Comparison of ENCODE assay signal across 2 cellular contexts in the genomic region with DNA sequence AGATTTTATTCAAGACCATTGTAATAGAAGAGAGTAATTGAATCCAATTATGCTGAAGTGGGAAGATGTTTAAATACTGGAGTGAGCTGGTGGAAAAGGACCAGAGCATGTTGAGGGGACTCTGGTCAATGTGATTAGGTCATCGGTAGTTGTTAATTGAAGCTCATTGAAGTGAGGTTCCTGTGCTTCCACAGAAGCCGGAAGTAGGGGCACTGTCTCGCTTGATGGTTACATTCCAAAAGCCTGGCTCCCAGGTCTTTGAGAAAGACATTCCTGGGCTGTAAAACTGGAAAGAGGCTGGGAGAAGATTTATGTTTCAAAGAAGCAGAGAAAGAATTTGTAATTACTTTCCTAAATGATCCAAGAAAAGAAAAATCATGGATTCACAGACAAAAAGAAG.
TF ChIP-seq lines count a peak whose summit lies in the region.

No MANE protein-coding gene starts in this region.

TF ChIP-seq in H1, 55 proteins besides CTCF, POLR2A, EP300 and RAD21:
- no peak for TF ChIP-seq SIRT6 (IDR thresholded peaks at IDR 0.05; ENCODE audit: low read length)
- TF ChIP-seq YY1 (IDR thresholded peaks at IDR 0.05; ENCODE audit: low read depth, low read length), result no peak
- no peak for TF ChIP-seq CHD1 (IDR thresholded peaks at IDR 0.05; ENCODE audit: low read depth, low read length)
- TF ChIP-seq TCF12 (IDR thresholded peaks at IDR 0.05; ENCODE audit: low read depth, low read length), result no peak
- TF ChIP-seq SP1 (IDR thresholded peaks at IDR 0.05; ENCODE audit: low read depth, low read length), result no peak
- TF ChIP-seq KDM1A (IDR thresholded peaks at IDR 0.05; ENCODE audit: borderline replicate concordance, low read length), result no peak
- no peak for TF ChIP-seq SUZ12 (IDR thresholded peaks at IDR 0.05; ENCODE audit: low read length)
- no peak for TF ChIP-seq ZNF274 (IDR thresholded peaks at IDR 0.05; ENCODE audit: borderline replicate concordance, extremely low read depth, low read length)
- TF ChIP-seq CREB1 (IDR thresholded peaks at IDR 0.05), result no peak
- TF ChIP-seq BACH1 (IDR thresholded peaks at IDR 0.05; ENCODE audit: low read length), result no peak
- TF ChIP-seq SIX5 (IDR thresholded peaks at IDR 0.05; ENCODE audit: low read depth, low read length), result no peak
- TF ChIP-seq RNF2 (IDR thresholded peaks at IDR 0.05; ENCODE audit: borderline replicate concordance, low read depth, low read length, missing control alignments, poor library complexity, severe bottlenecking), result no peak
- TF ChIP-seq TBP (IDR thresholded peaks at IDR 0.05; ENCODE audit: low read depth, low read length), result no peak
- TF ChIP-seq, protein P1, sequence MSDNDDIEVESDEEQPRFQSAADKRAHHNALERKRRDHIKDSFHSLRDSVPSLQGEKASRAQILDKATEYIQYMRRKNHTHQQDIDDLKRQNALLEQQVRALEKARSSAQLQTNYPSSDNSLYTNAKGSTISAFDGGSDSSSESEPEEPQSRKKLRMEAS (IDR thresholded peaks at IDR 0.05), result no peak
- no peak for TF ChIP-seq EZH2 (IDR thresholded peaks at IDR 0.05; ENCODE audit: low read depth, low read length, severe bottlenecking)
- TF ChIP-seq GABPA (IDR thresholded peaks at IDR 0.05; ENCODE audit: borderline replicate concordance, insufficient read depth, low read length), result no peak
- TF ChIP-seq SRF (IDR thresholded peaks at IDR 0.05; ENCODE audit: low read depth, low read length), result no peak
- TF ChIP-seq, protein P2, sequence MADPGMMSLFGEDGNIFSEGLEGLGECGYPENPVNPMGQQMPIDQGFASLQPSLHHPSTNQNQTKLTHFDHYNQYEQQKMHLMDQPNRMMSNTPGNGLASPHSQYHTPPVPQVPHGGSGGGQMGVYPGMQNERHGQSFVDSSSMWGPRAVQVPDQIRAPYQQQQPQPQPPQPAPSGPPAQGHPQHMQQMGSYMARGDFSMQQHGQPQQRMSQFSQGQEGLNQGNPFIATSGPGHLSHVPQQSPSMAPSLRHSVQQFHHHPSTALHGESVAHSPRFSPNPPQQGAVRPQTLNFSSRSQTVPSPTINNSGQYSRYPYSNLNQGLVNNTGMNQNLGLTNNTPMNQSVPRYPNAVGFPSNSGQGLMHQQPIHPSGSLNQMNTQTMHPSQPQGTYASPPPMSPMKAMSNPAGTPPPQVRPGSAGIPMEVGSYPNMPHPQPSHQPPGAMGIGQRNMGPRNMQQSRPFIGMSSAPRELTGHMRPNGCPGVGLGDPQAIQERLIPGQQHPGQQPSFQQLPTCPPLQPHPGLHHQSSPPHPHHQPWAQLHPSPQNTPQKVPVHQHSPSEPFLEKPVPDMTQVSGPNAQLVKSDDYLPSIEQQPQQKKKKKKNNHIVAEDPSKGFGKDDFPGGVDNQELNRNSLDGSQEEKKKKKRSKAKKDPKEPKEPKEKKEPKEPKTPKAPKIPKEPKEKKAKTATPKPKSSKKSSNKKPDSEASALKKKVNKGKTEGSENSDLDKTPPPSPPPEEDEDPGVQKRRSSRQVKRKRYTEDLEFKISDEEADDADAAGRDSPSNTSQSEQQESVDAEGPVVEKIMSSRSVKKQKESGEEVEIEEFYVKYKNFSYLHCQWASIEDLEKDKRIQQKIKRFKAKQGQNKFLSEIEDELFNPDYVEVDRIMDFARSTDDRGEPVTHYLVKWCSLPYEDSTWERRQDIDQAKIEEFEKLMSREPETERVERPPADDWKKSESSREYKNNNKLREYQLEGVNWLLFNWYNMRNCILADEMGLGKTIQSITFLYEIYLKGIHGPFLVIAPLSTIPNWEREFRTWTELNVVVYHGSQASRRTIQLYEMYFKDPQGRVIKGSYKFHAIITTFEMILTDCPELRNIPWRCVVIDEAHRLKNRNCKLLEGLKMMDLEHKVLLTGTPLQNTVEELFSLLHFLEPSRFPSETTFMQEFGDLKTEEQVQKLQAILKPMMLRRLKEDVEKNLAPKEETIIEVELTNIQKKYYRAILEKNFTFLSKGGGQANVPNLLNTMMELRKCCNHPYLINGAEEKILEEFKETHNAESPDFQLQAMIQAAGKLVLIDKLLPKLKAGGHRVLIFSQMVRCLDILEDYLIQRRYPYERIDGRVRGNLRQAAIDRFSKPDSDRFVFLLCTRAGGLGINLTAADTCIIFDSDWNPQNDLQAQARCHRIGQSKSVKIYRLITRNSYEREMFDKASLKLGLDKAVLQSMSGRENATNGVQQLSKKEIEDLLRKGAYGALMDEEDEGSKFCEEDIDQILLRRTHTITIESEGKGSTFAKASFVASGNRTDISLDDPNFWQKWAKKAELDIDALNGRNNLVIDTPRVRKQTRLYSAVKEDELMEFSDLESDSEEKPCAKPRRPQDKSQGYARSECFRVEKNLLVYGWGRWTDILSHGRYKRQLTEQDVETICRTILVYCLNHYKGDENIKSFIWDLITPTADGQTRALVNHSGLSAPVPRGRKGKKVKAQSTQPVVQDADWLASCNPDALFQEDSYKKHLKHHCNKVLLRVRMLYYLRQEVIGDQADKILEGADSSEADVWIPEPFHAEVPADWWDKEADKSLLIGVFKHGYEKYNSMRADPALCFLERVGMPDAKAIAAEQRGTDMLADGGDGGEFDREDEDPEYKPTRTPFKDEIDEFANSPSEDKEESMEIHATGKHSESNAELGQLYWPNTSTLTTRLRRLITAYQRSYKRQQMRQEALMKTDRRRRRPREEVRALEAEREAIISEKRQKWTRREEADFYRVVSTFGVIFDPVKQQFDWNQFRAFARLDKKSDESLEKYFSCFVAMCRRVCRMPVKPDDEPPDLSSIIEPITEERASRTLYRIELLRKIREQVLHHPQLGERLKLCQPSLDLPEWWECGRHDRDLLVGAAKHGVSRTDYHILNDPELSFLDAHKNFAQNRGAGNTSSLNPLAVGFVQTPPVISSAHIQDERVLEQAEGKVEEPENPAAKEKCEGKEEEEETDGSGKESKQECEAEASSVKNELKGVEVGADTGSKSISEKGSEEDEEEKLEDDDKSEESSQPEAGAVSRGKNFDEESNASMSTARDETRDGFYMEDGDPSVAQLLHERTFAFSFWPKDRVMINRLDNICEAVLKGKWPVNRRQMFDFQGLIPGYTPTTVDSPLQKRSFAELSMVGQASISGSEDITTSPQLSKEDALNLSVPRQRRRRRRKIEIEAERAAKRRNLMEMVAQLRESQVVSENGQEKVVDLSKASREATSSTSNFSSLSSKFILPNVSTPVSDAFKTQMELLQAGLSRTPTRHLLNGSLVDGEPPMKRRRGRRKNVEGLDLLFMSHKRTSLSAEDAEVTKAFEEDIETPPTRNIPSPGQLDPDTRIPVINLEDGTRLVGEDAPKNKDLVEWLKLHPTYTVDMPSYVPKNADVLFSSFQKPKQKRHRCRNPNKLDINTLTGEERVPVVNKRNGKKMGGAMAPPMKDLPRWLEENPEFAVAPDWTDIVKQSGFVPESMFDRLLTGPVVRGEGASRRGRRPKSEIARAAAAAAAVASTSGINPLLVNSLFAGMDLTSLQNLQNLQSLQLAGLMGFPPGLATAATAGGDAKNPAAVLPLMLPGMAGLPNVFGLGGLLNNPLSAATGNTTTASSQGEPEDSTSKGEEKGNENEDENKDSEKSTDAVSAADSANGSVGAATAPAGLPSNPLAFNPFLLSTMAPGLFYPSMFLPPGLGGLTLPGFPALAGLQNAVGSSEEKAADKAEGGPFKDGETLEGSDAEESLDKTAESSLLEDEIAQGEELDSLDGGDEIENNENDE (IDR thresholded peaks at IDR 0.05; ENCODE audit: insufficient replicate concordance, low read length), result no peak
- TF ChIP-seq POLR2AphosphoS5 (IDR thresholded peaks at IDR 0.05; ENCODE audit: low read depth, low read length), result no peak
- TF ChIP-seq CBX8 (IDR thresholded peaks at IDR 0.05; ENCODE audit: borderline replicate concordance, low read depth, low read length), result no peak

TF ChIP-seq in HEK293T, 16 proteins besides CTCF, POLR2A, EP300 and RAD21:
- no peak for TF ChIP-seq ARNT (IDR thresholded peaks at IDR 0.05)
- no peak for TF ChIP-seq ZNF384 (IDR thresholded peaks at IDR 0.05)
- TF ChIP-seq SP1 (IDR thresholded peaks at IDR 0.05), result no peak
- TF ChIP-seq FOXM1 (IDR thresholded peaks at IDR 0.05; ENCODE audit: borderline replicate concordance), result no peak
- TF ChIP-seq SUZ12 (IDR thresholded peaks at IDR 0.05), result no peak
- no peak for TF ChIP-seq ELF4 (IDR thresholded peaks at IDR 0.05)
- no peak for TF ChIP-seq BHLHE40 (IDR thresholded peaks at IDR 0.05; ENCODE audit: borderline replicate concordance)
- TF ChIP-seq L3MBTL2 (conservative IDR thresholded peaks at IDR 0.05), result no peak
- no peak for TF ChIP-seq FOXA1 (IDR thresholded peaks at IDR 0.05)
- TF ChIP-seq LEF1 (IDR thresholded peaks at IDR 0.05; ENCODE audit: borderline replicate concordance), result no peak
- TF ChIP-seq FOXK2 (IDR thresholded peaks at IDR 0.05), result no peak
- TF ChIP-seq NFRKB (IDR thresholded peaks at IDR 0.05), result no peak
